ENCODE assay signal across 26 cellular contexts in the genomic region with DNA sequence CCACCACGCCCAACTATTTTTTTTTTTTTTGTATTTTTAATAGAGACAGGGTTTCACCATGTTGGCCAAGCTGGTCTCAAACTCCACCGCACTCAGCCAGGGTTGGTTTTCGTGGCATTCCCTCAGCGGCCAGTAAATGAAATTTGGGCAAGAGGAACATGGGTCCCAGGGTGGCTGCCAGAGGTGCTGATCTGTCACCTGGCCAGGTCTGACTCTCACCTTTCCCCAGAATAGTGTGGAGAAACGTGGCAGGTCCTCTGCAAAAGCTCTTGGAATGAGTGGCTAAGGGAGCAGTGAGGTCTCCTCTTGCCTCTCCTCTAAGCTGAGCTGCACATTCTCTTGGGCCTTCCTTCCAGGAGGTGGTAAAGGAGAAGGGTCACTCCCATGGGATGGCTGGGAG.
"Had no signal": no experiment of that assay in that cellular context is flagged by ENCODE, and none has a peak within 500 bp of the region (broad histone marks: within the 10 kb centered on the region; RNA-seq: fewer than 3 reads in every experiment).

No MANE protein-coding gene starts in this region.

- H3K27ac ChIP-seq: coronary artery, dorsolateral prefrontal cortex, epithelial cell of prostate, foreskin keratinocyte, gastroesophageal sphincter, heart left ventricle, hepatocyte, left lung, lower lobe of right lung had no signal

- DNase-seq: dermis blood vessel endothelial cell; dorsolateral prefrontal cortex; effector CD4-positive, alpha-beta T cell; effector memory CD4-positive, alpha-beta T cell; erythroblast; foreskin keratinocyte; heart left ventricle; hypothalamus; immature natural killer cell; kidney; kidney glomerular epithelial cell; left lung; left ventricle myocardium superior; lower lobe of right lung; mesenchymal stem cell; mucosa of descending colon; naive thymus-derived CD4-positive, alpha-beta T cell had no signal

- H3K4me3 Mint-ChIP-seq: immature natural killer cell; mesothelial cell of epicardium; naive thymus-derived CD4-positive, alpha-beta T cell had no signal

- H3K4me1 Mint-ChIP-seq: immature natural killer cell; mesothelial cell of epicardium; naive thymus-derived CD4-positive, alpha-beta T cell had no signal

- H3K4me1 ChIP-seq: foreskin keratinocyte, gastroesophageal sphincter, heart left ventricle, left lung, lower lobe of right lung had no signal

- H3K36me3 Mint-ChIP-seq: immature natural killer cell, mesothelial cell of epicardium had no signal

- FAIRE-seq: colon, endometrium, frontal cortex, kidney had no signal

- H3K27ac Mint-ChIP-seq: immature natural killer cell; mesothelial cell of epicardium; naive thymus-derived CD4-positive, alpha-beta T cell had no signal

- H3K9me3 Mint-ChIP-seq: mesothelial cell of epicardium had no signal

- H3K4me3 ChIP-seq: coronary artery, dorsolateral prefrontal cortex, gastroesophageal sphincter, heart left ventricle, hepatocyte, left lung, lower lobe of right lung, mucosa of descending colon had no signal

- ATAC-seq: esophagus mucosa; foreskin keratinocyte; gastroesophageal sphincter; heart left ventricle; left lung; left ventricle myocardium superior; lower lobe of right lung; mucosa of descending colon; naive thymus-derived CD4-positive, alpha-beta T cell had no signal

- H3K9me3 ChIP-seq: gastroesophageal sphincter, heart left ventricle, lower lobe of right lung had no signal

- H3K27me3 ChIP-seq: foreskin keratinocyte, hepatocyte, left lung had no signal

- H3K36me3 ChIP-seq: gastroesophageal sphincter, heart left ventricle, left lung, lower lobe of right lung had no signal
